8 cellular contexts compared by ENCODE assay signal in genomic region chr22:44024288-44024908, GRCh38. TPM values are rescaled to one million over a fixed set of nuclear protein-coding genes. Genes with fewer than 3 reads are reported as not detected.
DNase-seq lines count a peak whose midpoint lies in the region; ATAC-seq and TF ChIP-seq lines count a peak whose summit lies in the region.

PARVB (plus strand) TSS chr22:44024302; CDS start chr22:44024340, 38 bp downstream.

- no peaks in the 10 kb centered on the region for H3K9me3 ChIP-seq in HUES64 (ENCODE audit: insufficient read depth, low read depth, low read length)

- H3K4me1 Mint-ChIP-seq in activated T-cell treated with anti-CD3 and anti-CD28 coated beads, Interleukin-2, amount 50 U/mL, for 72 hours (ENCODE audit: low read depth), result peaks cover 34% of the 10 kb centered on the region
- H3K4me1 Mint-ChIP-seq in osteocyte (ENCODE audit: unreplicated experiment), result peaks cover 7% of the 10 kb centered on the region

- no peak for TF ChIP-seq CTCF in osteocyte (IDR thresholded peaks at IDR 0.05)

- DNase-seq in D341Med (ENCODE audit: low spot score), result peak; percentile 77
- DNase-seq in activated T-cell treated with anti-CD3 and anti-CD28 coated beads, Interleukin-2, amount 50 U/mL, for 72 hours, result peak; percentile 25 to 41
- no peak for DNase-seq in glomerular endothelial cell (ENCODE audit: extremely low read depth, low read depth, low spot score)
- no peak for DNase-seq in osteocyte (ENCODE audit: extremely low spot score, unreplicated experiment)
- no peak for DNase-seq in NCI-H2196 (lab: John Stamatoyannopoulos, UW; ENCODE audit: unreplicated experiment)
- DNase-seq in NCI-H1436 (lab: John Stamatoyannopoulos, UW), result no peak
- DNase-seq in glomerular visceral epithelial cell (ENCODE audit: extremely low spot score), result no peak

- H3K27me3 ChIP-seq in HUES64 (ENCODE audit: insufficient read depth, low read length), result peaks cover 11% of the 10 kb centered on the region; the same call in 1 of the 2 replicates

- H3K9ac ChIP-seq in HUES64 (ENCODE audit: low read depth, low read length), result peak within 1 kb of the TSS; percentile 87

- peak within 1 kb of the TSS; percentile 67 for H3K27ac Mint-ChIP-seq in activated T-cell treated with anti-CD3 and anti-CD28 coated beads, Interleukin-2, amount 50 U/mL, for 72 hours
- no peak within 1 kb of the TSS for H3K27ac Mint-ChIP-seq in osteocyte (ENCODE audit: unreplicated experiment)

- peak; percentile 30 to 33 for ATAC-seq in activated T-cell treated with anti-CD3 and anti-CD28 coated beads, Interleukin-2, amount 50 U/mL, for 72 hours (replicated peaks in 1 of 2)

- H3K4me3 Mint-ChIP-seq in activated T-cell treated with anti-CD3 and anti-CD28 coated beads, Interleukin-2, amount 50 U/mL, for 72 hours, result peak within 1 kb of the TSS; percentile 86 to 94
- peak within 1 kb of the TSS; percentile 70 for H3K4me3 Mint-ChIP-seq in osteocyte (ENCODE audit: unreplicated experiment)

- no peaks in the 10 kb centered on the region for H3K27me3 Mint-ChIP-seq in activated T-cell treated with anti-CD3 and anti-CD28 coated beads, Interleukin-2, amount 50 U/mL, for 72 hours (ENCODE audit: low read depth)
- H3K27me3 Mint-ChIP-seq in osteocyte (ENCODE audit: unreplicated experiment), result no peaks in the 10 kb centered on the region

- no peak within 1 kb of the TSS for H3K27ac ChIP-seq in HUES64 (ENCODE audit: low read depth, low read length)

- H3K9me3 Mint-ChIP-seq in activated T-cell treated with anti-CD3 and anti-CD28 coated beads, Interleukin-2, amount 50 U/mL, for 72 hours, result no peaks in the 10 kb centered on the region
- H3K9me3 Mint-ChIP-seq in osteocyte (ENCODE audit: unreplicated experiment), result no peaks in the 10 kb centered on the region

- H3K4me3 ChIP-seq in HUES64 (ENCODE audit: low read length), result peak within 1 kb of the TSS; percentile 75

- H3K36me3 ChIP-seq in HUES64 (ENCODE audit: insufficient read depth, low read length), result no peaks in the 10 kb centered on the region

- WGBS in HUES64, result 7% methylated on average over 82 of the region's 82 CpGs

- peaks cover 5% of the 10 kb centered on the region; the same call in 1 of the 2 replicates for H3K4me1 ChIP-seq in HUES64 (ENCODE audit: insufficient read depth, low read length)

- no peaks in the 10 kb centered on the region for H3K36me3 Mint-ChIP-seq in activated T-cell treated with anti-CD3 and anti-CD28 coated beads, Interleukin-2, amount 50 U/mL, for 72 hours (ENCODE audit: insufficient read depth in 2 of 2)
- H3K36me3 Mint-ChIP-seq in osteocyte (ENCODE audit: unreplicated experiment), result no peaks in the 10 kb centered on the region

RNA-seq across cellular contexts. Expression of gene PARVB, which starts in this region (rescaled TPM):
- 8.4 TPM for polyA plus RNA-seq in HUES64 (2013, experiment 1 of 2)
- 11.7 TPM for polyA plus RNA-seq in HUES64 (2013, experiment 2 of 2)
- 10 to 100 TPM; 28.4 to 55.7 TPM for total RNA-seq in activated T-cell treated with anti-CD3 and anti-CD28 coated beads, Interleukin-2, amount 50 U/mL, for 72 hours
- total RNA-seq in glomerular endothelial cell (118 and 222 TPM in 2 replicates), osteocyte (4.4 and 5.4 TPM in 2 replicates)

Comparison
In these comparisons a context has a peak if more than half of its experiments do, and no peak if none do; other contexts are left out.
1. DNase-seq: peak in D341Med (single experiment) and activated T-cell treated with anti-CD3 and anti-CD28 coated beads, Interleukin-2, amount 50 U/mL, for 72 hours (2 of 2); none in glomerular endothelial cell (single experiment), osteocyte (single experiment), NCI-H2196 (single experiment), NCI-H1436 (single experiment) and glomerular visceral epithelial cell (single experiment).